ENCODE assay signal across 13 cellular contexts in the genomic region with DNA sequence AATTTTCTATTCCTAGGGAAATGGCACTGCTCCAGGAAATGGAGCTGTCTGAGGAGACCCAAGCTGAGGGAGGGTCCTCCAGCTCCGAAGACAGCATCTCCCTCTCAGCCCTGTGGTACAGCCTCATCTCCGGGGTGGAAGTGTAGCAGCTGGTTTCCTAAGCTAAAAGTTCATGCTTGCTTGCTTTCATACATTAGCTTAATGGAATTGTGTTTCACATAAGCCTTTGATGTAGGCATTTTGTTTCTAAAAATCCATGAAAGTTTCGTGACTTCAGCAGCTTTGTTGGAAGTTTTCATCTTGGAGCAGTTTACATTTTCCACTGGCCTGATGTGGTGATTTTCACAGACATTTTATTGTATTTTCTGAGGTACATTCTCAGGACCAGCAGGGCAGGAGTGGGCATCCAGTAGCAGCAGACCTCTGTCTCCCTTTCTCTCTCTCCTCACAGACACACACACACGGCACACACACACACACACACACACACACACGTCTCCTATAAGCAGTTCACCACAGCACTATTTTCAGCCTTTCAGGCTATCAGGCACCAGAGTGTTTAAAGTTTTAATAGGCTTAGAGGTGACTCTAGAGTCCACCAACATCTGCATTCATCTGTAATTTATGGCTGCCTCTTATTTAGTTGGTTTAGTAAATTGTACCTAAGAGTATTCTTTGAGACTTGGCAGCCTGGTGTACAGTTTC.
"Had no signal": no experiment of that assay in that cellular context is flagged by ENCODE, and none has a peak within 500 bp of the region (broad histone marks: within the 10 kb centered on the region; RNA-seq: fewer than 3 reads in every experiment).

No MANE protein-coding gene starts in this region.

- H3K27ac ChIP-seq: cardiac muscle cell, colonic mucosa, parathyroid adenoma, thyroid gland had no signal

- ATAC-seq: left cardiac atrium had no signal

- H3K9me3 ChIP-seq: colonic mucosa, thyroid gland had no signal

- H2AFZ ChIP-seq: parathyroid adenoma had no signal

- H3K27ac Mint-ChIP-seq: activated B cell treated with CpG ODN at 0.5 μM for 24 hours; activated CD4-positive, alpha-beta T cell treated with anti-CD3 and anti-CD28 coated beads, Interleukin-2, amount 10 ng/mL, durations not matched to agents 7 days and 5 days; activated naive CD4-positive, alpha-beta T cell treated with anti-CD3 and anti-CD28 coated beads, Interleukin-2, amount 50 U/mL, for 24 hours; activated T-helper 2 cell treated with anti-CD3 and anti-CD28 coated beads, Interferon-gamma antibody, Interleukin-2, Interleukin-4, amounts not matched to agents 10 μg/mL and 5 μg/mL and 100 μg/mL, durations not matched to agents 14 hours and 24 hours and 36 hours; T-helper 1 cell treated with Interleukin-12 subunit alpha and Interleukin-12 subunit beta and Interleukin-4 antibody, amounts not matched to agents 30 μg/mL and 1 μg/mL, for 36 hours had no signal

- H3K4me1 Mint-ChIP-seq: activated B cell treated with CpG ODN at 0.5 μM for 24 hours; activated CD4-positive, alpha-beta T cell treated with anti-CD3 and anti-CD28 coated beads, Interleukin-2, amount 10 ng/mL, durations not matched to agents 7 days and 5 days; activated naive CD4-positive, alpha-beta T cell treated with anti-CD3 and anti-CD28 coated beads, Interleukin-2, amount 50 U/mL, for 24 hours had no signal

- H3K4me3 Mint-ChIP-seq: activated B cell treated with CpG ODN at 0.5 μM for 24 hours; activated CD4-positive, alpha-beta T cell treated with anti-CD3 and anti-CD28 coated beads, Interleukin-2, amount 10 ng/mL, durations not matched to agents 7 days and 5 days; activated naive CD4-positive, alpha-beta T cell treated with anti-CD3 and anti-CD28 coated beads, Interleukin-2, amount 50 U/mL, for 24 hours; T-helper 1 cell treated with Interleukin-12 subunit alpha and Interleukin-12 subunit beta and Interleukin-4 antibody, amounts not matched to agents 30 μg/mL and 1 μg/mL, for 36 hours had no signal

- H3K9ac ChIP-seq: parathyroid adenoma had no signal

- H3K36me3 Mint-ChIP-seq: activated naive CD4-positive, alpha-beta T cell treated with anti-CD3 and anti-CD28 coated beads, Interleukin-2, amount 50 U/mL, for 24 hours had no signal

- H3K36me3 ChIP-seq: cardiac muscle cell, colonic mucosa, thyroid gland had no signal

- H3K27me3 ChIP-seq: cardiac muscle cell, colonic mucosa, thyroid gland had no signal

- H3K4me1 ChIP-seq: colonic mucosa, parathyroid adenoma, thyroid gland had no signal

- H3K4me3 ChIP-seq: cardiac muscle cell, colonic mucosa, thyroid gland had no signal

- H3K9me3 Mint-ChIP-seq: activated B cell treated with CpG ODN at 0.5 μM for 24 hours; activated CD4-positive, alpha-beta T cell treated with anti-CD3 and anti-CD28 coated beads, Interleukin-2, amount 10 ng/mL, durations not matched to agents 7 days and 5 days; activated naive CD4-positive, alpha-beta T cell treated with anti-CD3 and anti-CD28 coated beads, Interleukin-2, amount 50 U/mL, for 24 hours; activated T-helper 2 cell treated with anti-CD3 and anti-CD28 coated beads, Interferon-gamma antibody, Interleukin-2, Interleukin-4, amounts not matched to agents 10 μg/mL and 5 μg/mL and 100 μg/mL, durations not matched to agents 14 hours and 24 hours and 36 hours; T-helper 1 cell treated with Interleukin-12 subunit alpha and Interleukin-12 subunit beta and Interleukin-4 antibody, amounts not matched to agents 30 μg/mL and 1 μg/mL, for 36 hours had no signal

- DNase-seq: activated B cell treated with CpG ODN at 0.5 μM for 24 hours; activated CD4-positive, alpha-beta T cell treated with anti-CD3 and anti-CD28 coated beads, Interleukin-2, amount 10 ng/mL, durations not matched to agents 7 days and 5 days; colonic mucosa; glutamatergic neuron; left cardiac atrium; SHP77; small intestine; thyroid gland had no signal

- H3K79me2 ChIP-seq: parathyroid adenoma had no signal
